In the genomic region with DNA sequence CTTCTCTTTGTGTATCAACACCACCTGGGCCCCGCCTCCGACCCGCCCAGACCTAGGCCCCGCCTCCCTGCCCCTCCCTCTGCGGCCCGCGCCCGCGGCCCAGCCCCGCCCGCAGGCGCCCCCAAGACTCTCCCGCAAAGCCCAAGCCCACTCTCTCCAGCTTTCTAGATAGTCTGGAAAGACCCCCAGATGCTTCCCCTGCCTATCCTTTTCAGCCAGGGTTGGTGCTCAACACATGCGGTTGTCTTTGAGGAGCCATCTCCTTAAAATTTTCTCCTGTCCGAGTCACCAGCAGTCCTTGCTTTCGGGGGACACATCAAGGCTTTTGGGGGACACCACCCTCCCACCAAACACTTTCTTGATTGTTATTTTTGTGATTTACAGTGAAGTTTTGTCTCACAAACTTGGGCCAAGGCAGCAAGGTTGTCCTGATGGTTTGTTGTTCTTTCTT, we compare ENCODE assay signal across 8 cellular contexts. TPM values are rescaled to one million over a fixed set of nuclear protein-coding genes. Genes with fewer than 3 reads are reported as not detected.
DNase-seq lines count a peak whose midpoint lies in the region; ATAC-seq and TF ChIP-seq lines count a peak whose summit lies in the region.

No MANE protein-coding gene starts in this region.

- H3K9ac ChIP-seq in HCT116 (ENCODE audit: low read length), result peak overlapping the region; percentile 91

- H3K27ac ChIP-seq in HCT116 (ENCODE audit: low read depth, low read length), result peak overlapping the region; percentile 95
- peak overlapping the region; percentile 99 for H3K27ac ChIP-seq in WERI-Rb-1

- no peak overlapping the region for H2AFZ ChIP-seq in HCT116 (ENCODE audit: low read depth, low read length, poor library complexity, severe bottlenecking)

- H4K20me1 ChIP-seq in HCT116 (ENCODE audit: insufficient read depth), result peaks cover 32% of the 10 kb centered on the region

- H3K9me2 ChIP-seq in HCT116 (ENCODE audit: insufficient read depth), result no peaks in the 10 kb centered on the region

- DNase-seq in HCT116 (ENCODE audit: low read depth, low spot score) (no peak), WERI-Rb-1 (no peak), fibroblast of villous mesenchyme (ENCODE audit: low read depth) (no peak), skeletal muscle cell (ENCODE audit: low read depth) (no peak), NCI-H510A treated with DMSO at 0.1 percent for 48 hours (lab: John Stamatoyannopoulos, UW) (no peak), NCI-H748 treated with DMSO at 0.1 percent for 48 hours (lab: John Stamatoyannopoulos, UW) (no peak)

- CTCF ChIA-PET in HCT116 (lab: Charles Lee), result no interaction called here

- H3K36me3 ChIP-seq in HCT116 (ENCODE audit: control insufficient read depth in 1 of 2, insufficient read depth in 2 of 2, low read length in 2 of 2) (peaks cover 30 to 33% of the 10 kb centered on the region in 2 experiments), WERI-Rb-1 (peaks cover 45% of the 10 kb centered on the region)

- H3K4me1 ChIP-seq in HCT116 (ENCODE audit: control insufficient read depth in 1 of 2, insufficient read depth in 2 of 2, low read length in 2 of 2), result peaks cover 45 to 72% of the 10 kb centered on the region in 2 experiments

- no TSS peak for BruUV-seq in HCT116 (replicated peaks; lab: Mats Ljungman, UMichigan)

- peaks cover 47% of the 10 kb centered on the region for H3K79me2 ChIP-seq in HCT116 (ENCODE audit: insufficient read depth, low read length)

- H3K4me2 ChIP-seq in HCT116 (ENCODE audit: low read length), result peak overlapping the region; percentile 96

- TF ChIP-seq RAD21 in HCT116 (IDR thresholded peaks at IDR 0.05; ENCODE audit: low read depth), result no peak

- H3K27me3 ChIP-seq in HCT116 (ENCODE audit: insufficient read depth, low read length), result no peaks in the 10 kb centered on the region
- no peaks in the 10 kb centered on the region for H3K27me3 ChIP-seq in WERI-Rb-1 (ENCODE audit: insufficient read depth, low read depth, severe bottlenecking)

- RAD21 ChIA-PET in HCT116 (lab: Charles Lee; ENCODE audit: low non-redundant PET in 1 of 2, low total read pairs in 2 of 2, uncharacterized antibody in 2 of 2, unreplicated experiment in 2 of 2), result no interaction called here

- TF ChIP-seq POLR2A in HCT116 (IDR thresholded peaks at IDR 0.05; ENCODE audit: borderline replicate concordance, extremely low read depth, insufficient read depth, insufficient read length), result no peak

- no peak for TF ChIP-seq CTCF in HCT116 (IDR thresholded peaks at IDR 0.05 in 2 of 3, conservative IDR thresholded peaks at IDR 0.05 in 1 of 3; ENCODE audit: borderline replicate concordance in 1 of 3, insufficient read depth in 1 of 3, low read depth in 2 of 3, low read length in 2 of 3)
- no peak for TF ChIP-seq CTCF in WERI-Rb-1 (IDR thresholded peaks at IDR 0.05; ENCODE audit: low read depth, low read length)
- TF ChIP-seq CTCF in fibroblast of villous mesenchyme (IDR thresholded peaks at IDR 0.05; ENCODE audit: insufficient read depth, low read depth, low read length), result no peak

- intact Hi-C loops in HCT116 (cut with micrococcal nuclease), result loop anchor here (1.0 to 5.0 kb wide), 7 partner anchors 10 to 304 kb away; no protein-coding TSS in a partner anchor

- peak; percentile 4 for ATAC-seq in HCT116
- ATAC-seq in GM21825 (IDR thresholded peaks at IDR 0.05; ENCODE audit: unreplicated experiment), result no peak
- no peak for ATAC-seq in GM18498 (IDR thresholded peaks at IDR 0.05; ENCODE audit: unreplicated experiment)

- no peaks in the 10 kb centered on the region for H3K9me3 ChIP-seq in HCT116 (ENCODE audit: control insufficient read depth in 1 of 2, insufficient read depth in 1 of 2, low read depth in 1 of 2, low read length in 2 of 2)
- H3K9me3 ChIP-seq in WERI-Rb-1 (ENCODE audit: severe bottlenecking), result no peaks in the 10 kb centered on the region

- POLR2A ChIA-PET in HCT116 (lab: Charles Lee), result interaction anchor here (0.8 to 1.0 kb wide), 3 partner anchors 9 to 177 kb away, joined by 4 to 8 read pairs (median 5); no protein-coding TSS in a partner anchor

- H3K4me3 ChIP-seq in HCT116 (replicated peaks in 1 of 2; ENCODE audit: low read depth in 1 of 2, low read length in 2 of 2), result peak overlapping the region; percentile 61 to 80
- peak overlapping the region; percentile 69 for H3K4me3 ChIP-seq in WERI-Rb-1 (ENCODE audit: low read depth, low read length)
- peak overlapping the region; percentile 95 for H3K4me3 ChIP-seq in fibroblast of villous mesenchyme (ENCODE audit: low read depth, low read length)
- H3K4me3 ChIP-seq in skeletal muscle cell (ENCODE audit: low read depth, low read length), result peak overlapping the region; percentile 68

TF ChIP-seq in HCT116, 20 proteins besides CTCF, POLR2A, EP300 and RAD21:
- no peak for TF ChIP-seq POLR2AphosphoS5 (IDR thresholded peaks at IDR 0.05; ENCODE audit: low read depth, low read length)
- TF ChIP-seq CBX3 (IDR thresholded peaks at IDR 0.05; ENCODE audit: low read depth), result no peak
- TF ChIP-seq ELF1 (IDR thresholded peaks at IDR 0.05; ENCODE audit: borderline replicate concordance, low read depth), result no peak
- TF ChIP-seq JUND (IDR thresholded peaks at IDR 0.05), result no peak
- TF ChIP-seq SRF (IDR thresholded peaks at IDR 0.05; ENCODE audit: low read depth), result no peak; the same call in 1 of the 2 replicates
- no peak for TF ChIP-seq TCF7L2 (IDR thresholded peaks at IDR 0.05; ENCODE audit: borderline replicate concordance, extremely low read depth, insufficient read depth, insufficient read length)
- no peak for TF ChIP-seq EZH2phosphoT487 (IDR thresholded peaks at IDR 0.05; ENCODE audit: borderline replicate concordance)
- no peak for TF ChIP-seq YY1 (IDR thresholded peaks at IDR 0.05; ENCODE audit: extremely low read depth, insufficient replicate concordance, low read depth, low read length)
- TF ChIP-seq CEBPB (IDR thresholded peaks at IDR 0.05; ENCODE audit: low read depth), result no peak
- TF ChIP-seq ZFX (IDR thresholded peaks at IDR 0.05), result no peak
- no peak for TF ChIP-seq FOSL1 (IDR thresholded peaks at IDR 0.05; ENCODE audit: low read depth)
- no peak for TF ChIP-seq EZH2 (IDR thresholded peaks at IDR 0.05)
- no peak for TF ChIP-seq ZBTB33 (IDR thresholded peaks at IDR 0.05; ENCODE audit: extremely low read depth, insufficient replicate concordance, low read length)
- TF ChIP-seq ATF3 (IDR thresholded peaks at IDR 0.05), result no peak

RNA-seq across cellular contexts. Expression of gene SLC38A2, which starts 0.3 kb away (rescaled TPM):
- total RNA-seq in HCT116 (2021; ENCODE audit: unreplicated experiment) (1,049 TPM), fibroblast of villous mesenchyme (914 and 1,547 TPM in 2 replicates)
- 307 and 350 TPM in 2 replicates for polyA plus RNA-seq in HCT116 (2012)
